ENCODE assay signal across 1 cellular context in genomic region chr19:41323430-41324125, GRCh38.
TF ChIP-seq lines count a peak whose summit lies in the region.

No MANE protein-coding gene starts in this region.

TF ChIP-seq in K562, 482 proteins besides CTCF, POLR2A, EP300 and RAD21 (continued from another document):
- TF ChIP-seq IRF1 (CRISPR knock-in tag; IDR thresholded peaks at IDR 0.05; ENCODE audit: borderline replicate concordance) (no peak), RBM17 (IDR thresholded peaks at IDR 0.05; ENCODE audit: borderline replicate concordance, low read depth, low read length) (no peak), SREBF2 (CRISPR knock-in tag; IDR thresholded peaks at IDR 0.05) (no peak), RBM39 (optimal IDR thresholded peaks at IDR 0.05; ENCODE audit: low read depth, low read length) (no peak), TAL1 (IDR thresholded peaks at IDR 0.05) (peak; percentile 50; the same call in 1 of the 2 replicates), ZNF780A (CRISPR knock-in tag; IDR thresholded peaks at IDR 0.05) (no peak), MITF (IDR thresholded peaks at IDR 0.05) (no peak), BMI1 (IDR thresholded peaks at IDR 0.05; ENCODE audit: low read length) (no peak), ATF2 (CRISPR knock-in tag; IDR thresholded peaks at IDR 0.05) (no peak)
